Comparison of ENCODE assay signal across 16 cellular contexts in genomic region chr20:48612335-48612734, GRCh38.
A peak's percentile ranks its signal among the peaks of the same experiment; 100 is the strongest.
DNase-seq lines count a peak whose midpoint lies in the region; ATAC-seq and TF ChIP-seq lines count a peak whose summit lies in the region.
"Had no signal": no experiment of that assay in that cellular context is flagged by ENCODE, and none has a peak within 500 bp of the region (broad histone marks: within the 10 kb centered on the region; RNA-seq: fewer than 3 reads in every experiment).

No MANE protein-coding gene starts in this region.

- no peak overlapping the region for H3K27ac ChIP-seq in Peyer's patch
- H3K27ac ChIP-seq in prostate gland = no peak overlapping the region

- DNase-seq in cardiac septum (ENCODE audit: low spot score) (peak; percentile 31), Right ventricle myocardium inferior (ENCODE audit: missing footprints) (no peak), Peyer's patch (peak in 2 of 3 donors; percentile 3 to 6), mesenteric fat pad (ENCODE audit: low spot score) (peak; percentile 57), prostate gland (ENCODE audit: low spot score) (no peak)
- DNase-seq: C1 segment of cervical spinal cord; Calu3; CD4-positive, alpha-beta memory T cell; COR-L47; DMS53; DMS79 treated with DMSO at 0.1 percent for 48 hours; GF-D8; GOT3; HFFc6 had no signal

- intact Hi-C loops in cardiac septum (cut with DNase I) (no loop called here), Right ventricle myocardium inferior (cut with DNase I) (no loop called here), prostate gland (cut with DNase I) (loop anchor here (10.0 kb wide), 1 partner anchor 438 kb away; no protein-coding TSS in a partner anchor)

- H3K27me3 ChIP-seq in Peyer's patch = no peaks in the 10 kb centered on the region
- no peaks in the 10 kb centered on the region for H3K27me3 ChIP-seq in prostate gland (replicated peaks; ENCODE audit: insufficient read depth)

- H3K36me3 ChIP-seq in Peyer's patch (no peaks in the 10 kb centered on the region), prostate gland (no peaks in the 10 kb centered on the region)
- H3K36me3 ChIP-seq: HAP-1 had no signal

- WGBS in prostate gland = 83% methylated on average over 6 of the region's 6 CpGs

- no peaks in the 10 kb centered on the region for H3K4me1 ChIP-seq in Peyer's patch
- H3K4me1 ChIP-seq in prostate gland (replicated peaks) = no peaks in the 10 kb centered on the region
- H3K4me1 ChIP-seq: HAP-1 had no signal

- H3K9me3 ChIP-seq in Peyer's patch (no peaks in the 10 kb centered on the region), prostate gland (no peaks in the 10 kb centered on the region)
- H3K9me3 ChIP-seq: HAP-1 had no signal

- TF ChIP-seq POLR2A in Peyer's patch (IDR thresholded peaks at IDR 0.05) = no peak
- no peak for TF ChIP-seq POLR2A in prostate gland (IDR thresholded peaks at IDR 0.05)

- ATAC-seq in Right ventricle myocardium inferior (no peak), HG03439 (IDR thresholded peaks at IDR 0.05; ENCODE audit: unreplicated experiment) (no peak)

- no peak for TF ChIP-seq CTCF in Peyer's patch (IDR thresholded peaks at IDR 0.05)
- no peak for TF ChIP-seq CTCF in prostate gland (IDR thresholded peaks at IDR 0.05)

- H3K4me3 ChIP-seq in Peyer's patch (no peak overlapping the region), prostate gland (no peak overlapping the region)
- H3K4me3 ChIP-seq: HAP-1 had no signal

Comparison
In these comparisons a context has a peak if more than half of its experiments do, and no peak if none do; other contexts are left out.
1. DNase-seq: peak in cardiac septum (single experiment), Peyer's patch (2 of 3) and mesenteric fat pad (single experiment); none in Right ventricle myocardium inferior (single experiment) and prostate gland (single experiment).